ENCODE assay signal across 8 cellular contexts in genomic region chr19:39406656-39407393, GRCh38. TPM values are rescaled to one million over a fixed set of nuclear protein-coding genes. Genes with fewer than 3 reads are reported as not detected.
DNase-seq lines count a peak whose midpoint lies in the region; ATAC-seq and TF ChIP-seq lines count a peak whose summit lies in the region.

TSS of gene ZFP36 (plus strand) at chr19:39406847. CDS start at chr19:39406905, 58 bp downstream.

- peaks cover 60% of the 10 kb centered on the region for H3K4me1 ChIP-seq in OCI-LY3 (ENCODE audit: low read length)

- DNase-seq in DMS79 (lab: John Stamatoyannopoulos, UW) (peak; percentile 34), activated T-cell treated with anti-CD3 and anti-CD28 coated beads for 1 hour (ENCODE audit: low read depth) (peak; percentile 93), epidermal melanocyte (ENCODE audit: insufficient read length, low spot score) (peak; percentile 92), mucosa of gallbladder (ENCODE audit: low spot score) (peak; percentile 92), iPS-NIHi7 (ENCODE audit: extremely low spot score) (no peak)
- DNase-seq in stimulated activated CD8-positive, alpha-beta memory T cell treated with anti-CD3 and anti-CD28 coated beads, Interleukin-4, amount 100 ng/mL, for 24 hours (ENCODE audit: low read depth): peak; percentile 79

- TF ChIP-seq CTCF in OCI-LY3 (IDR thresholded peaks at IDR 0.05; ENCODE audit: low read depth, low read length): no peak; the same call in 1 of the 2 replicates

- peaks cover 37% of the 10 kb centered on the region for H3K79me2 ChIP-seq in OCI-LY3 (ENCODE audit: low read length)

- H2AFZ ChIP-seq in OCI-LY3 (ENCODE audit: low read depth, low read length): no peak within 1 kb of the TSS

- no peaks in the 10 kb centered on the region for H3K9me3 ChIP-seq in OCI-LY3 (ENCODE audit: insufficient read depth, low read length)

- peaks cover 22% of the 10 kb centered on the region for H3K36me3 ChIP-seq in OCI-LY3 (replicated peaks; ENCODE audit: low read depth, low read length)

- H3K27me3 ChIP-seq in OCI-LY3 (ENCODE audit: low read depth, low read length): no peaks in the 10 kb centered on the region

- peaks cover 18% of the 10 kb centered on the region for H4K20me1 ChIP-seq in OCI-LY3 (ENCODE audit: insufficient read depth, low read length)

- H3K4me3 ChIP-seq in OCI-LY3 (ENCODE audit: low read length): peak within 1 kb of the TSS; percentile 88

- peak within 1 kb of the TSS; percentile 93 for H3K27ac ChIP-seq in OCI-LY3 (ENCODE audit: low read length)

- peak within 1 kb of the TSS; percentile 96 for H3K4me2 ChIP-seq in OCI-LY3 (ENCODE audit: low read length)

- ATAC-seq in HG03097 (IDR thresholded peaks at IDR 0.05; ENCODE audit: low FRiP score, unreplicated experiment): peak; percentile 25

- H3K9ac ChIP-seq in OCI-LY3 (ENCODE audit: low read length): peak within 1 kb of the TSS; percentile 97

RNA-seq across cellular contexts. Expression of gene ZFP36, which starts in this region (rescaled TPM):
- total RNA-seq in mucosa of gallbladder: 180 TPM
